In genomic region chr17:75536401-75536800, GRCh38 we compare ENCODE assay signal across 1 cellular context.
A peak's percentile ranks its signal among the peaks of the same experiment; 100 is the strongest.
TF ChIP-seq lines count a peak whose summit lies in the region.

No MANE protein-coding gene starts in this region.

TF ChIP-seq in HepG2, 621 proteins besides CTCF, POLR2A, EP300 and RAD21:
- TF ChIP-seq, protein P1, sequence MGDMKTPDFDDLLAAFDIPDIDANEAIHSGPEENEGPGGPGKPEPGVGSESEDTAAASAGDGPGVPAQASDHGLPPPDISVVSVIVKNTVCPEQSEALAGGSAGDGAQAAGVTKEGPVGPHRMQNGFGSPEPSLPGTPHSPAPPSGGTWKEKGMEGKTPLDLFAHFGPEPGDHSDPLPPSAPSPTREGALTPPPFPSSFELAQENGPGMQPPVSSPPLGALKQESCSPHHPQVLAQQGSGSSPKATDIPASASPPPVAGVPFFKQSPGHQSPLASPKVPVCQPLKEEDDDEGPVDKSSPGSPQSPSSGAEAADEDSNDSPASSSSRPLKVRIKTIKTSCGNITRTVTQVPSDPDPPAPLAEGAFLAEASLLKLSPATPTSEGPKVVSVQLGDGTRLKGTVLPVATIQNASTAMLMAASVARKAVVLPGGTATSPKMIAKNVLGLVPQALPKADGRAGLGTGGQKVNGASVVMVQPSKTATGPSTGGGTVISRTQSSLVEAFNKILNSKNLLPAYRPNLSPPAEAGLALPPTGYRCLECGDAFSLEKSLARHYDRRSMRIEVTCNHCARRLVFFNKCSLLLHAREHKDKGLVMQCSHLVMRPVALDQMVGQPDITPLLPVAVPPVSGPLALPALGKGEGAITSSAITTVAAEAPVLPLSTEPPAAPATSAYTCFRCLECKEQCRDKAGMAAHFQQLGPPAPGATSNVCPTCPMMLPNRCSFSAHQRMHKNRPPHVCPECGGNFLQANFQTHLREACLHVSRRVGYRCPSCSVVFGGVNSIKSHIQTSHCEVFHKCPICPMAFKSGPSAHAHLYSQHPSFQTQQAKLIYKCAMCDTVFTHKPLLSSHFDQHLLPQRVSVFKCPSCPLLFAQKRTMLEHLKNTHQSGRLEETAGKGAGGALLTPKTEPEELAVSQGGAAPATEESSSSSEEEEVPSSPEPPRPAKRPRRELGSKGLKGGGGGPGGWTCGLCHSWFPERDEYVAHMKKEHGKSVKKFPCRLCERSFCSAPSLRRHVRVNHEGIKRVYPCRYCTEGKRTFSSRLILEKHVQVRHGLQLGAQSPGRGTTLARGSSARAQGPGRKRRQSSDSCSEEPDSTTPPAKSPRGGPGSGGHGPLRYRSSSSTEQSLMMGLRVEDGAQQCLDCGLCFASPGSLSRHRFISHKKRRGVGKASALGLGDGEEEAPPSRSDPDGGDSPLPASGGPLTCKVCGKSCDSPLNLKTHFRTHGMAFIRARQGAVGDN (CRISPR knock-in tag; IDR thresholded peaks at IDR 0.05) = peak; percentile 22; the same call in 1 of the 2 replicates
- TF ChIP-seq SOX6 (IDR thresholded peaks at IDR 0.05) (no peak), SOX6 (CRISPR knock-in tag; IDR thresholded peaks at IDR 0.05) (no peak)
